7 cellular contexts compared by ENCODE assay signal in the genomic region with DNA sequence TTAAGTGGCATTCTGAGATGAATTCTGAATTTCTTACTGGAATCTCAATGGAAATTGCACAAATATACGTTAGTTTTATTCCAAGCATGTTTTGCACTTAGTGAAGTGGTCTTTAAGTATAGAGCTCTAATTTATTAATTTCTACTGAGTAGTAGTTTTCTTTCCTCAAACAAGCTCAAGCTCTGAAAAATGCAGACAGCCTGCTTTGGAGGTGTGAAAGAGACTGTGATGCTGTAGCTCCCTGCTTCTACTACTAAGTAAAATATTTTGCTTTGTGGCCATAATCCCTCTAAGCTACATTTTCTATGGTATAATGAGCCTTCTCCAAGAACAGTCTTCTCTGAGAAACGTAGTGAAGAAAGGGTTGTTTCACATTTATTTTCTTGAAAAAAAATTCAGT.
"Had no signal": no experiment of that assay in that cellular context is flagged by ENCODE, and none has a peak within 500 bp of the region (broad histone marks: within the 10 kb centered on the region; RNA-seq: fewer than 3 reads in every experiment).

No MANE protein-coding gene starts in this region.

- ATAC-seq: GM12878 had no signal

- DNase-seq: GF-D8 had no signal

- H3K4me3 ChIP-seq: GM12878 had no signal

- FAIRE-seq: G401.6, GM12878, GM12891, GM12892, GM18507, GM19239 had no signal
